ENCODE assay signal across 8 cellular contexts in genomic region chr12:100574262-100575074, GRCh38. TPM values are rescaled to one million over a fixed set of nuclear protein-coding genes. Genes with fewer than 3 reads are reported as not detected.
DNase-seq lines count a peak whose midpoint lies in the region; FAIRE-seq and TF ChIP-seq lines count a peak whose summit lies in the region.

No MANE protein-coding gene starts in this region.

- in situ Hi-C loops in Caki2 (cut with HindIII; ENCODE audit: low pct_unique_long_range_greater_than_20kb, low sequenced_read_pairs) = no loop called here
- in situ Hi-C loops in HAP-1 (cut with MboI; ENCODE audit: low sequenced_read_pairs) = no loop called here

- 11% methylated on average over 12 to 13 of the region's 13 CpGs for WGBS in esophagus squamous epithelium, 2 donors

- H3K27ac ChIP-seq in SJCRH30 = peak overlapping the region; percentile 80
- H3K27ac ChIP-seq in esophagus squamous epithelium = peak overlapping the region in 2 of 4 donors; percentile 76 to 82

- peak overlapping the region; percentile 76 for H3K4me3 ChIP-seq in HAP-1
- peak overlapping the region; percentile 81 for H3K4me3 ChIP-seq in SJCRH30
- H3K4me3 ChIP-seq in esophagus squamous epithelium = peak overlapping the region; percentile 60 to 86 (median 77)

- H3K27ac Mint-ChIP-seq in nephron = peak overlapping the region in 2 of 3 experiments; percentile 36 to 73

- TF ChIP-seq POLR2A in esophagus squamous epithelium (IDR thresholded peaks at IDR 0.05) = no peak

- intact Hi-C loops in esophagus squamous epithelium (cut with DNase I) = no loop called here

- peaks cover 25% of the 10 kb centered on the region for H3K27me3 Mint-ChIP-seq in nephron (ENCODE audit: low read depth)

- no peaks in the 10 kb centered on the region; the same call in 1 of the 2 replicates for H3K36me3 ChIP-seq in HAP-1 (replicated peaks)
- no peaks in the 10 kb centered on the region for H3K36me3 ChIP-seq in SJCRH30
- no peaks in the 10 kb centered on the region for H3K36me3 ChIP-seq in esophagus squamous epithelium

- TF ChIP-seq CTCF in esophagus squamous epithelium (IDR thresholded peaks at IDR 0.05) (no peak), nephron (IDR thresholded peaks at IDR 0.05; ENCODE audit: unreplicated experiment in 3 of 3) (no peak), D721Med (IDR thresholded peaks at IDR 0.05; ENCODE audit: insufficient read depth, missing control alignments) (no peak)

- H3K9me3 Mint-ChIP-seq in nephron = no peaks in the 10 kb centered on the region

- peak overlapping the region; percentile 94 to 96 (median 95) for H3K4me3 Mint-ChIP-seq in nephron

- H3K36me3 Mint-ChIP-seq in nephron (ENCODE audit: low read depth) = no peaks in the 10 kb centered on the region

- no peak for FAIRE-seq in D721Med (lab: Jason Lieb, UNC)

- peaks cover 12% of the 10 kb centered on the region for H3K4me1 ChIP-seq in HAP-1
- H3K4me1 ChIP-seq in SJCRH30 = peaks cover 7% of the 10 kb centered on the region
- H3K4me1 ChIP-seq in esophagus squamous epithelium = peaks cover 12 to 23% (median 13%) of the 10 kb centered on the region in 3 donors

- peaks cover 12% of the 10 kb centered on the region for H3K4me1 Mint-ChIP-seq in nephron

- H3K9me3 ChIP-seq in HAP-1 (no peaks in the 10 kb centered on the region), SJCRH30 (replicated peaks) (no peaks in the 10 kb centered on the region), esophagus squamous epithelium (no peaks in the 10 kb centered on the region)

- peak; percentile 32 for DNase-seq in Caki2 (ENCODE audit: low read depth)
- DNase-seq in HAP-1 (ENCODE audit: low spot score in 2 of 2) = peak; percentile 25 to 57
- peak; percentile 47 to 67 for DNase-seq in SJCRH30
- no peak for DNase-seq in esophagus squamous epithelium (lab: John Stamatoyannopoulos, UW)
- no peak for DNase-seq in D721Med (ENCODE audit: insufficient read length, low spot score)
- no peak for DNase-seq in ureter (ENCODE audit: low spot score)
- DNase-seq in activated CD8-positive, alpha-beta memory T cell treated with anti-CD3 and anti-CD28 coated beads for 24 hours = no peak

- H3K27me3 ChIP-seq in HAP-1 (ENCODE audit: low read depth) = no peaks in the 10 kb centered on the region
- no peaks in the 10 kb centered on the region for H3K27me3 ChIP-seq in SJCRH30
- H3K27me3 ChIP-seq in esophagus squamous epithelium = no peaks in the 10 kb centered on the region

RNA-seq across cellular contexts. Expression of gene GAS2L3, which starts 1.0 kb away (rescaled TPM):
- total RNA-seq in Caki2 (2014; rRNA removed; shearing (Covaris generic); ENCODE audit: low replicate concordance) = 16.3 and 25.8 TPM in 2 replicates
- 50.7 and 54.6 TPM in 2 replicates for total RNA-seq in SJCRH30 (2014; rRNA removed; shearing (Covaris generic))
- total RNA-seq in esophagus squamous epithelium (1 to 10 TPM in 3 of 4 donors, under 1 TPM in 1; 0.95 to 5.5 (median 4.3) TPM), ureter (6.0 TPM)

Comparison
In these comparisons a context has a peak if more than half of its experiments do, and no peak if none do; other contexts are left out.
1. DNase-seq: peak in Caki2 (single experiment), HAP-1 (2 of 2) and SJCRH30 (2 of 2); none in esophagus squamous epithelium (single experiment), D721Med (single experiment), ureter (single experiment) and activated CD8-positive, alpha-beta memory T cell treated with anti-CD3 and anti-CD28 coated beads for 24 hours (single experiment).
2. Peak in every context shown above with its lines, with median percentiles within 50 percentile points of each other: H3K4me3 ChIP-seq.